ENCODE assay signal across 1 cellular context in genomic region chr20:21303061-21303871, GRCh38.
TF ChIP-seq lines count a peak whose summit lies in the region.

TSS of gene XRN2 (plus strand) at chr20:21303331. CDS start at chr20:21303399, 68 bp downstream.

TF ChIP-seq in HepG2, 621 proteins besides CTCF, POLR2A, EP300 and RAD21 (continued from another document and continues in another):
- no peak for TF ChIP-seq ZNF512 (CRISPR knock-in tag; IDR thresholded peaks at IDR 0.05)
- peak; percentile 89 for TF ChIP-seq ZBTB2 (CRISPR knock-in tag; IDR thresholded peaks at IDR 0.05; ENCODE audit: low read depth)
- peak; percentile 75; the same call in 1 of the 2 replicates for TF ChIP-seq GMEB2 (CRISPR knock-in tag; IDR thresholded peaks at IDR 0.05; ENCODE audit: low read depth)
- peak; percentile 88; the same call in 1 of the 2 replicates for TF ChIP-seq RARG (CRISPR knock-in tag; IDR thresholded peaks at IDR 0.05; ENCODE audit: low read depth)
- TF ChIP-seq HINFP (CRISPR knock-in tag; IDR thresholded peaks at IDR 0.05; ENCODE audit: low read depth): peak; percentile 95
- TF ChIP-seq NFYC (CRISPR knock-in tag; IDR thresholded peaks at IDR 0.05): peak; percentile 54; the same call in 1 of the 2 replicates
- TF ChIP-seq KLF6 (CRISPR knock-in tag; IDR thresholded peaks at IDR 0.05): peak; percentile 99
- TF ChIP-seq ZNF883 (CRISPR knock-in tag; IDR thresholded peaks at IDR 0.05; ENCODE audit: not compliant biosample characterization): peak; percentile 98
- no peak for TF ChIP-seq CCAR2 (optimal IDR thresholded peaks at IDR 0.05; ENCODE audit: low read depth, low read length)
- peak; percentile 81; the same call in 1 of the 2 replicates for TF ChIP-seq ZNF841 (CRISPR knock-in tag; IDR thresholded peaks at IDR 0.05; ENCODE audit: borderline replicate concordance)
- peak; percentile 79 for TF ChIP-seq ZNF792 (CRISPR knock-in tag; IDR thresholded peaks at IDR 0.05)
- TF ChIP-seq PHF8 (CRISPR knock-in tag; IDR thresholded peaks at IDR 0.05): peak; percentile 100
- TF ChIP-seq EHMT2 (IDR thresholded peaks at IDR 0.05; ENCODE audit: borderline replicate concordance, low read depth, low read length): peak; percentile 82; the same call in 1 of the 2 replicates
- peak; percentile 99 for TF ChIP-seq POLR2G (IDR thresholded peaks at IDR 0.05; ENCODE audit: low read depth, low read length)
- 0 out of 2 replicates have a peak, but pooled peaks have one; percentile 95 for TF ChIP-seq ZSCAN30 (CRISPR knock-in tag; IDR thresholded peaks at IDR 0.05)
- TF ChIP-seq ZNF768 (CRISPR knock-in tag; IDR thresholded peaks at IDR 0.05): peak; percentile 73
- TF ChIP-seq RCOR2 (CRISPR knock-in tag; IDR thresholded peaks at IDR 0.05): peak; percentile 72; the same call in 1 of the 2 replicates
- no peak; the same call in 1 of the 2 replicates for TF ChIP-seq ZNF549 (CRISPR knock-in tag; IDR thresholded peaks at IDR 0.05)
- peak; percentile 95 for TF ChIP-seq ZMAT3 (CRISPR knock-in tag; conservative IDR thresholded peaks at IDR 0.05)
- peak; percentile 85 for TF ChIP-seq ZNF770 (CRISPR knock-in tag; IDR thresholded peaks at IDR 0.05)
- peak; percentile 66; the same call in 1 of the 2 replicates for TF ChIP-seq ZNF556 (CRISPR knock-in tag; IDR thresholded peaks at IDR 0.05; ENCODE audit: borderline replicate concordance)
- TF ChIP-seq AKNA (CRISPR knock-in tag; IDR thresholded peaks at IDR 0.05; ENCODE audit: borderline replicate concordance): no peak
- no peak; the same call in 1 of the 2 replicates for TF ChIP-seq ZNF276 (CRISPR knock-in tag; IDR thresholded peaks at IDR 0.05; ENCODE audit: low read depth)
- TF ChIP-seq CC2D1A (CRISPR knock-in tag; IDR thresholded peaks at IDR 0.05): peak; percentile 91; the same call in 1 of the 2 replicates
- peak; percentile 52 for TF ChIP-seq REL (CRISPR knock-in tag; conservative IDR thresholded peaks at IDR 0.05)
- peak; percentile 73 for TF ChIP-seq HNF1B (CRISPR knock-in tag; IDR thresholded peaks at IDR 0.05)
- peak; percentile 81; the same call in 1 of the 2 replicates for TF ChIP-seq ARHGAP35 (CRISPR knock-in tag; IDR thresholded peaks at IDR 0.05; ENCODE audit: borderline replicate concordance)
- TF ChIP-seq PRDM15 (CRISPR knock-in tag; IDR thresholded peaks at IDR 0.05): peak; percentile 20
- TF ChIP-seq CBX1 (IDR thresholded peaks at IDR 0.05; ENCODE audit: low read depth): peak; percentile 85
- TF ChIP-seq ZSCAN21 (CRISPR knock-in tag; IDR thresholded peaks at IDR 0.05; ENCODE audit: borderline replicate concordance): peak; percentile 95
